ENCODE assay signal across 10 cellular contexts in the genomic region with DNA sequence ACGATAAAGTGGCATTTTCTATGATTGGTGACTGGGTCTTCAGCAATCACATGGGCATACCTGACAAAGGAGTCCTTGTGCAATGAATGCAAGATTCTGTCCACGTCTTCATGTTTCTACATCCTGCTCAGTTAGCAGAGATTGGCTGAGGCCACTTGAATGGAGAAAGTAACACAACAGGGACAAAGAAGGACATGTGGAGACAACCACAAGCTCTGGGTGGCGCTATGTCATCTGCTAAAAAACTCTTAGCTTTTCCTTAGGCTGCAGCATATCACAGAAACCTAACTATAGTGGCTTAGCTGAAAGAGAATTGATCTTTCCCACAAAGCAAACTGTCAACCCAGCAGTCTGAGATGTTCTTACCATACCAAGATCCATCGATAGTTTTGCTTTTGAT.
DNase-seq lines count a peak whose midpoint lies in the region; ATAC-seq and TF ChIP-seq lines count a peak whose summit lies in the region.
"Had no signal": no experiment of that assay in that cellular context is flagged by ENCODE, and none has a peak within 500 bp of the region (broad histone marks: within the 10 kb centered on the region; RNA-seq: fewer than 3 reads in every experiment).

No MANE protein-coding gene starts in this region.

- H3K27me3 Mint-ChIP-seq in Caco-2 (ENCODE audit: insufficient read depth, unreplicated experiment): no peaks in the 10 kb centered on the region
- H3K27me3 Mint-ChIP-seq: activated naive CD8-positive, alpha-beta T cell treated with anti-CD3 and anti-CD28 coated beads for 36 hours had no signal

- H3K27me3 ChIP-seq in KMS-11 (ENCODE audit: insufficient read depth, low read depth) (no peaks in the 10 kb centered on the region), Caco-2 (replicated peaks; ENCODE audit: control insufficient read depth, insufficient read depth, low read length) (no peaks in the 10 kb centered on the region)
- H3K27me3 ChIP-seq: uterus had no signal

- no peaks in the 10 kb centered on the region for H3K9me3 Mint-ChIP-seq in Caco-2 (ENCODE audit: unreplicated experiment)
- H3K9me3 Mint-ChIP-seq: activated naive CD8-positive, alpha-beta T cell treated with anti-CD3 and anti-CD28 coated beads for 36 hours had no signal

- no peaks in the 10 kb centered on the region for H3K4me1 Mint-ChIP-seq in Caco-2 (ENCODE audit: low read depth, unreplicated experiment)
- H3K4me1 Mint-ChIP-seq: activated naive CD8-positive, alpha-beta T cell treated with anti-CD3 and anti-CD28 coated beads for 36 hours had no signal

- in situ Hi-C loops in ACHN (cut with HindIII; ENCODE audit: low pct_ligation_motif_present, low pct_unique_long_range_greater_than_20kb, low sequenced_read_pairs): no loop called here

- no peaks in the 10 kb centered on the region for H4K20me1 ChIP-seq in KMS-11 (ENCODE audit: insufficient read depth)

- H3K9ac ChIP-seq in KMS-11: no peak overlapping the region

- POLR2A ChIA-PET in RWPE1 (lab: Yijun Ruan, JAX; ENCODE audit: low non-redundant PET): no interaction called here
- POLR2A ChIA-PET in Caco-2 (lab: Charles Lee): no interaction called here

- no peaks in the 10 kb centered on the region for H3K36me3 ChIP-seq in KMS-11 (ENCODE audit: insufficient read depth)
- H3K36me3 ChIP-seq in Caco-2 (ENCODE audit: control insufficient read depth, insufficient read depth, low read length): no peaks in the 10 kb centered on the region
- H3K36me3 ChIP-seq: uterus had no signal

- no peak overlapping the region for H3K4me3 Mint-ChIP-seq in Caco-2 (ENCODE audit: unreplicated experiment)
- H3K4me3 Mint-ChIP-seq: activated naive CD8-positive, alpha-beta T cell treated with anti-CD3 and anti-CD28 coated beads for 36 hours had no signal

- TF ChIP-seq CTCF in KMS-11 (conservative IDR thresholded peaks at IDR 0.05; ENCODE audit: low read depth, low read length): peak; percentile 33; the same call in 1 of the 2 replicates
- no peak for TF ChIP-seq CTCF in RWPE1 (conservative IDR thresholded peaks at IDR 0.05; ENCODE audit: low read depth)
- TF ChIP-seq CTCF in Caco-2 (IDR thresholded peaks at IDR 0.05; ENCODE audit: insufficient read depth in 1 of 2, low read depth in 1 of 2, low read length in 1 of 2, severe bottlenecking in 1 of 2, unreplicated experiment in 1 of 2): no peak

- H3K36me3 Mint-ChIP-seq in Caco-2 (ENCODE audit: insufficient read depth, unreplicated experiment): no peaks in the 10 kb centered on the region
- H3K36me3 Mint-ChIP-seq: activated naive CD8-positive, alpha-beta T cell treated with anti-CD3 and anti-CD28 coated beads for 36 hours had no signal

- no peak overlapping the region for H3K4me2 ChIP-seq in KMS-11

- intact Hi-C loops in Caco-2 (cut with micrococcal nuclease; ENCODE audit: unreplicated experiment): no loop called here

- H3K4me3 ChIP-seq in KMS-11 (IDR thresholded peaks at IDR 0.05; ENCODE audit: insufficient read depth, low read depth, low read length) (no peak overlapping the region), Caco-2 (ENCODE audit: low read depth, low read length) (no peak overlapping the region)
- H3K4me3 ChIP-seq: uterus had no signal

- H3K79me2 ChIP-seq in KMS-11 (ENCODE audit: insufficient read depth, low read depth): no peaks in the 10 kb centered on the region

- no peak for ATAC-seq in HG03442 (IDR thresholded peaks at IDR 0.05; ENCODE audit: unreplicated experiment)

- H3K27ac Mint-ChIP-seq in Caco-2 (ENCODE audit: unreplicated experiment): no peak overlapping the region
- H3K27ac Mint-ChIP-seq: activated naive CD8-positive, alpha-beta T cell treated with anti-CD3 and anti-CD28 coated beads for 36 hours had no signal

- BruUV-seq in Caco-2 (replicated peaks; lab: Mats Ljungman, UMichigan): no TSS peak

- CTCF ChIA-PET in RWPE1 (lab: Yijun Ruan, JAX): no interaction called here
- CTCF ChIA-PET in Caco-2 (lab: Charles Lee): no interaction called here

- H3K27ac ChIP-seq in KMS-11 (no peak overlapping the region), RWPE1 (no peak overlapping the region)
- H3K27ac ChIP-seq: uterus had no signal

- DNase-seq in ACHN (peak; percentile 25), RPMI8226 (peak; percentile 21), glomerular visceral epithelial cell (ENCODE audit: extremely low spot score) (peak; percentile 32), RWPE1 (ENCODE audit: low spot score) (no peak), Caco-2 (no peak)
- no peak for DNase-seq in stimulated activated CD4-positive, alpha-beta T cell treated with anti-CD3 and anti-CD28 coated beads, Interleukin-1b, Interleukin-23, amount 100 ng/mL, for 48 hours
- DNase-seq: activated naive CD8-positive, alpha-beta T cell treated with anti-CD3 and anti-CD28 coated beads for 36 hours; uterus had no signal

- H2AFZ ChIP-seq in KMS-11 (ENCODE audit: low read depth): no peak overlapping the region

- H3K9me3 ChIP-seq in Caco-2: no peaks in the 10 kb centered on the region
- H3K9me3 ChIP-seq: uterus had no signal

- H3K4me1 ChIP-seq in KMS-11 (ENCODE audit: low read depth, poor library complexity, severe bottlenecking) (no peaks in the 10 kb centered on the region), Caco-2 (no peaks in the 10 kb centered on the region)
- H3K4me1 ChIP-seq: uterus had no signal

Comparison
In these comparisons a context has a peak if more than half of its experiments do, and no peak if none do; other contexts are left out.
1. DNase-seq: peak in ACHN (single experiment), RPMI8226 (single experiment) and glomerular visceral epithelial cell (single experiment); none in stimulated activated CD4-positive, alpha-beta T cell treated with anti-CD3 and anti-CD28 coated beads, Interleukin-1b, Interleukin-23, amount 100 ng/mL, for 48 hours (single experiment), RWPE1 (single experiment) and Caco-2 (0 of 2).